Comparison of ENCODE assay signal across 14 cellular contexts in the genomic region with DNA sequence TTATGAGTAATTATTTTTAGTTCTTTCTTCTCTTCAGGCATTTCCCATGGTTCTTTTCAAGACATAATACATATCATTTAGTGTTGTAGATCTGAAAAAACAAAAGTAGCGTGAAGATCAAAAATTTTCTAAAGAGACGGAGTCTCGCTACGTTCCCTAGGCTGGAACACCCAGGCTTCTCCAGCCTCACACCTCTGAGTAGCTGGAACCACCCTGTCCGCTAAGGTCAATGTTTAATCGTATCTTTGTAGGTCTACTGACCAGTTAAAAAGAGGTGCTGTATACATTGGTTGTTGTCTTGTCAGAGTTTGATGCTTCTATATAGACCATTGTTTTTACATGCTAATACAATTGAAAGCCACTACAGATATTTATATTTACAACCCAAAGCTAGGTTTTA. TPM values are rescaled to one million over a fixed set of nuclear protein-coding genes. Genes with fewer than 3 reads are reported as not detected.
DNase-seq lines count a peak whose midpoint lies in the region; TF ChIP-seq lines count a peak whose summit lies in the region.
"Had no signal": no experiment of that assay in that cellular context is flagged by ENCODE, and none has a peak within 500 bp of the region (broad histone marks: within the 10 kb centered on the region; RNA-seq: fewer than 3 reads in every experiment).

No MANE protein-coding gene starts in this region.

- H3K27me3 Mint-ChIP-seq in activated CD4-positive, alpha-beta T cell treated with anti-CD3 and anti-CD28 coated beads, Interleukin-2, amount 10 ng/mL, durations not matched to agents 7 days and 5 days: no peaks in the 10 kb centered on the region

- peaks cover 54% of the 10 kb centered on the region for H3K4me1 Mint-ChIP-seq in activated CD4-positive, alpha-beta T cell treated with anti-CD3 and anti-CD28 coated beads, Interleukin-2, amount 10 ng/mL, durations not matched to agents 7 days and 5 days

- 100% methylated on average over 6 of the region's 6 CpGs for WGBS in mammary epithelial cell (ENCODE audit: low coverage, missing lambda C conversion rate)

- CTCF ChIA-PET in activated CD4-positive, alpha-beta T cell treated with anti-CD3 and anti-CD28 coated beads, Interleukin-2, amount 10 ng/mL, durations not matched to agents 7 days and 5 days (lab: Charles Lee): interaction anchor here (1.1 to 1.5 kb wide), 2 partner anchors 19 to 169 kb away, joined by 3 to 5 read pairs; no protein-coding TSS in a partner anchor
- CTCF ChIA-PET in mammary epithelial cell (lab: Charles Lee; ENCODE audit: low non-redundant PET): no interaction called here

- H3K79me2 ChIP-seq in OCI-LY1 (ENCODE audit: insufficient read depth, low read length) (peaks cover 37% of the 10 kb centered on the region), mammary epithelial cell (ENCODE audit: insufficient read depth, low read length) (peaks cover 40% of the 10 kb centered on the region), parathyroid adenoma (peaks cover 11% of the 10 kb centered on the region)

- H3K36me3 ChIP-seq in OCI-LY1 (ENCODE audit: insufficient read depth, low read length) (peaks cover 12% of the 10 kb centered on the region; the same call in 1 of the 2 replicates), mammary epithelial cell (ENCODE audit: insufficient read depth, low read length) (no peaks in the 10 kb centered on the region), parathyroid adenoma (ENCODE audit: control insufficient read depth, insufficient read depth, low read length) (no peaks in the 10 kb centered on the region)
- H3K36me3 ChIP-seq: tibial artery had no signal

- H3F3A ChIP-seq in OCI-LY1 (ENCODE audit: insufficient read depth, low read length): no peaks in the 10 kb centered on the region

- peaks cover 32% of the 10 kb centered on the region for H3K4me1 ChIP-seq in OCI-LY1 (ENCODE audit: insufficient read depth, low read length, severe bottlenecking)
- peaks cover 16% of the 10 kb centered on the region for H3K4me1 ChIP-seq in mammary epithelial cell (ENCODE audit: insufficient read depth, low read length)
- H3K4me1 ChIP-seq in parathyroid adenoma: peaks cover 7% of the 10 kb centered on the region

- dilution Hi-C loops in mammary epithelial cell (cut with HindIII; ENCODE audit: low sequenced_read_pairs): no loop called here

- DNase-seq in activated CD4-positive, alpha-beta T cell treated with anti-CD3 and anti-CD28 coated beads, Interleukin-2, amount 10 ng/mL, durations not matched to agents 7 days and 5 days: no peak
- no peak for DNase-seq in activated CD4-positive, alpha-beta T cell treated with anti-CD3 and anti-CD28 coated beads, Interleukin-2, amount 50 U/mL, for 1 hour
- DNase-seq in mammary epithelial cell (no peak), pons (ENCODE audit: low spot score) (no peak), NCI-H510A (lab: John Stamatoyannopoulos, UW) (no peak), NCI-H69 (lab: John Stamatoyannopoulos, UW) (no peak)
- DNase-seq: ACHN, DMS79 treated with DMSO at 0.1 percent for 48 hours, HCEC 1CT, KG1, mucosa of descending colon, tibial artery had no signal

- H3K9me3 ChIP-seq in OCI-LY1 (ENCODE audit: low read length) (no peaks in the 10 kb centered on the region), mammary epithelial cell (replicated peaks; ENCODE audit: insufficient read depth, low read length) (no peaks in the 10 kb centered on the region), parathyroid adenoma (ENCODE audit: control insufficient read depth, low read length) (no peaks in the 10 kb centered on the region)
- H3K9me3 ChIP-seq: mucosa of descending colon, tibial artery had no signal

- POLR2A ChIA-PET in activated CD4-positive, alpha-beta T cell treated with anti-CD3 and anti-CD28 coated beads, Interleukin-2, amount 10 ng/mL, durations not matched to agents 7 days and 5 days (lab: Charles Lee): interaction anchor here (0.6 kb wide), 1 partner anchor 161 kb away, joined by 3 read pairs; no protein-coding TSS in a partner anchor

- peaks cover 24% of the 10 kb centered on the region for H3K36me3 Mint-ChIP-seq in activated CD4-positive, alpha-beta T cell treated with anti-CD3 and anti-CD28 coated beads, Interleukin-2, amount 10 ng/mL, durations not matched to agents 7 days and 5 days (ENCODE audit: low read depth)

- peaks cover 4% of the 10 kb centered on the region for H3K9me3 Mint-ChIP-seq in activated CD4-positive, alpha-beta T cell treated with anti-CD3 and anti-CD28 coated beads, Interleukin-2, amount 10 ng/mL, durations not matched to agents 7 days and 5 days

- H3K9me2 ChIP-seq in OCI-LY1 (ENCODE audit: low read depth, low read length): no peaks in the 10 kb centered on the region

- H3K27ac Mint-ChIP-seq in activated CD4-positive, alpha-beta T cell treated with anti-CD3 and anti-CD28 coated beads, Interleukin-2, amount 10 ng/mL, durations not matched to agents 7 days and 5 days: peak overlapping the region; percentile 93

- H3K27ac ChIP-seq in OCI-LY1 (ENCODE audit: low read depth, low read length, poor library complexity, severe bottlenecking) (peak overlapping the region; percentile 59), mammary epithelial cell (ENCODE audit: insufficient read depth, low read depth, low read length) (no peak overlapping the region), parathyroid adenoma (no peak overlapping the region)

- H3K4me3 ChIP-seq in OCI-LY1 (ENCODE audit: low read depth, low read length, poor library complexity, severe bottlenecking) (no peak overlapping the region), mammary epithelial cell (replicated peaks in 1 of 3; ENCODE audit: insufficient read depth in 1 of 3, low read depth in 2 of 3, low read length in 3 of 3) (no peak overlapping the region), parathyroid adenoma (ENCODE audit: low read depth, low read length) (no peak overlapping the region)
- H3K4me3 ChIP-seq: mucosa of descending colon had no signal

- peak overlapping the region; percentile 91 for H3K4me3 Mint-ChIP-seq in activated CD4-positive, alpha-beta T cell treated with anti-CD3 and anti-CD28 coated beads, Interleukin-2, amount 10 ng/mL, durations not matched to agents 7 days and 5 days

- intact Hi-C loops in mammary epithelial cell (cut with micrococcal nuclease): loop anchor here (2.0 kb wide), 2 partner anchors 47 to 221 kb away; no protein-coding TSS in a partner anchor

- no peaks in the 10 kb centered on the region for H3K27me3 ChIP-seq in OCI-LY1 (ENCODE audit: insufficient read depth, low read length)
- H3K27me3 ChIP-seq in mammary epithelial cell (ENCODE audit: insufficient read depth, low read length): no peaks in the 10 kb centered on the region
- H3K27me3 ChIP-seq in parathyroid adenoma (ENCODE audit: control insufficient read depth, insufficient read depth, low read length): no peaks in the 10 kb centered on the region
- H3K27me3 ChIP-seq: tibial artery had no signal

- in situ Hi-C loops in mammary epithelial cell (cut with MboI; ENCODE audit: low sequenced_read_pairs in 2 of 2): loop anchor here in 1 of 2 donors (10.0 kb wide), 1 partner anchor 119 kb away; no protein-coding TSS in a partner anchor

- H2AFZ ChIP-seq in OCI-LY1 (ENCODE audit: low read length) (no peak overlapping the region), mammary epithelial cell (ENCODE audit: low read depth, low read length) (no peak overlapping the region), parathyroid adenoma (peak overlapping the region; percentile 49)

- BruUV-seq in mammary epithelial cell (replicated peaks; lab: Mats Ljungman, UMichigan): no TSS peak

- H3K4me2 ChIP-seq in OCI-LY1 (ENCODE audit: low read length): peak overlapping the region; percentile 76; the same call in 1 of the 2 replicates
- peak overlapping the region; percentile 65 for H3K4me2 ChIP-seq in mammary epithelial cell (ENCODE audit: insufficient read depth, low read depth, low read length)
- no peak overlapping the region for H3K4me2 ChIP-seq in parathyroid adenoma (ENCODE audit: low read length)

- H3K9ac ChIP-seq in OCI-LY1 (ENCODE audit: low read length): no peak overlapping the region; the same call in 1 of the 2 replicates
- no peak overlapping the region for H3K9ac ChIP-seq in mammary epithelial cell (ENCODE audit: insufficient read depth, low read length)
- no peak overlapping the region for H3K9ac ChIP-seq in parathyroid adenoma

- no peaks in the 10 kb centered on the region for H4K20me1 ChIP-seq in OCI-LY1 (ENCODE audit: insufficient read depth, low read length)
- peaks cover 9% of the 10 kb centered on the region for H4K20me1 ChIP-seq in mammary epithelial cell (ENCODE audit: insufficient read depth, low read length)

- no peak for TF ChIP-seq CTCF in OCI-LY1 (IDR thresholded peaks at IDR 0.05; ENCODE audit: low read length)
- TF ChIP-seq CTCF in mammary epithelial cell (conservative IDR thresholded peaks at IDR 0.05 in 1 of 2, IDR thresholded peaks at IDR 0.05 in 1 of 2; ENCODE audit: extremely low read depth in 1 of 2, insufficient read depth in 1 of 2, low read depth in 1 of 2, low read length in 2 of 2): no peak
- no peak for TF ChIP-seq CTCF in parathyroid adenoma (IDR thresholded peaks at IDR 0.05)

RNA-seq across cellular contexts. Expression of a gene that starts 1.3 kb away (rescaled TPM):
- 100 to 1,000 TPM in 1 of 2 experiments, 10 to 100 TPM in 1; 97.0 to 116 TPM for total RNA-seq in activated CD4-positive, alpha-beta T cell treated with anti-CD3 and anti-CD28 coated beads, Interleukin-2, amount 10 ng/mL, durations not matched to agents 7 days and 5 days
- 100 to 1,000 TPM; 227 to 682 TPM for total RNA-seq in mammary epithelial cell
- 76.6 TPM for polyA plus RNA-seq in mammary epithelial cell
- 178 TPM for polyA minus RNA-seq in mammary epithelial cell
